In genomic region chr12:56029666-56030293, GRCh38 we compare ENCODE assay signal across 1 cellular context.
TF ChIP-seq lines count a peak whose summit lies in the region.

No MANE protein-coding gene starts in this region.

TF ChIP-seq in GM23338, 12 proteins besides CTCF, POLR2A, EP300 and RAD21 (continued from another document):
- TF ChIP-seq, protein P1, sequence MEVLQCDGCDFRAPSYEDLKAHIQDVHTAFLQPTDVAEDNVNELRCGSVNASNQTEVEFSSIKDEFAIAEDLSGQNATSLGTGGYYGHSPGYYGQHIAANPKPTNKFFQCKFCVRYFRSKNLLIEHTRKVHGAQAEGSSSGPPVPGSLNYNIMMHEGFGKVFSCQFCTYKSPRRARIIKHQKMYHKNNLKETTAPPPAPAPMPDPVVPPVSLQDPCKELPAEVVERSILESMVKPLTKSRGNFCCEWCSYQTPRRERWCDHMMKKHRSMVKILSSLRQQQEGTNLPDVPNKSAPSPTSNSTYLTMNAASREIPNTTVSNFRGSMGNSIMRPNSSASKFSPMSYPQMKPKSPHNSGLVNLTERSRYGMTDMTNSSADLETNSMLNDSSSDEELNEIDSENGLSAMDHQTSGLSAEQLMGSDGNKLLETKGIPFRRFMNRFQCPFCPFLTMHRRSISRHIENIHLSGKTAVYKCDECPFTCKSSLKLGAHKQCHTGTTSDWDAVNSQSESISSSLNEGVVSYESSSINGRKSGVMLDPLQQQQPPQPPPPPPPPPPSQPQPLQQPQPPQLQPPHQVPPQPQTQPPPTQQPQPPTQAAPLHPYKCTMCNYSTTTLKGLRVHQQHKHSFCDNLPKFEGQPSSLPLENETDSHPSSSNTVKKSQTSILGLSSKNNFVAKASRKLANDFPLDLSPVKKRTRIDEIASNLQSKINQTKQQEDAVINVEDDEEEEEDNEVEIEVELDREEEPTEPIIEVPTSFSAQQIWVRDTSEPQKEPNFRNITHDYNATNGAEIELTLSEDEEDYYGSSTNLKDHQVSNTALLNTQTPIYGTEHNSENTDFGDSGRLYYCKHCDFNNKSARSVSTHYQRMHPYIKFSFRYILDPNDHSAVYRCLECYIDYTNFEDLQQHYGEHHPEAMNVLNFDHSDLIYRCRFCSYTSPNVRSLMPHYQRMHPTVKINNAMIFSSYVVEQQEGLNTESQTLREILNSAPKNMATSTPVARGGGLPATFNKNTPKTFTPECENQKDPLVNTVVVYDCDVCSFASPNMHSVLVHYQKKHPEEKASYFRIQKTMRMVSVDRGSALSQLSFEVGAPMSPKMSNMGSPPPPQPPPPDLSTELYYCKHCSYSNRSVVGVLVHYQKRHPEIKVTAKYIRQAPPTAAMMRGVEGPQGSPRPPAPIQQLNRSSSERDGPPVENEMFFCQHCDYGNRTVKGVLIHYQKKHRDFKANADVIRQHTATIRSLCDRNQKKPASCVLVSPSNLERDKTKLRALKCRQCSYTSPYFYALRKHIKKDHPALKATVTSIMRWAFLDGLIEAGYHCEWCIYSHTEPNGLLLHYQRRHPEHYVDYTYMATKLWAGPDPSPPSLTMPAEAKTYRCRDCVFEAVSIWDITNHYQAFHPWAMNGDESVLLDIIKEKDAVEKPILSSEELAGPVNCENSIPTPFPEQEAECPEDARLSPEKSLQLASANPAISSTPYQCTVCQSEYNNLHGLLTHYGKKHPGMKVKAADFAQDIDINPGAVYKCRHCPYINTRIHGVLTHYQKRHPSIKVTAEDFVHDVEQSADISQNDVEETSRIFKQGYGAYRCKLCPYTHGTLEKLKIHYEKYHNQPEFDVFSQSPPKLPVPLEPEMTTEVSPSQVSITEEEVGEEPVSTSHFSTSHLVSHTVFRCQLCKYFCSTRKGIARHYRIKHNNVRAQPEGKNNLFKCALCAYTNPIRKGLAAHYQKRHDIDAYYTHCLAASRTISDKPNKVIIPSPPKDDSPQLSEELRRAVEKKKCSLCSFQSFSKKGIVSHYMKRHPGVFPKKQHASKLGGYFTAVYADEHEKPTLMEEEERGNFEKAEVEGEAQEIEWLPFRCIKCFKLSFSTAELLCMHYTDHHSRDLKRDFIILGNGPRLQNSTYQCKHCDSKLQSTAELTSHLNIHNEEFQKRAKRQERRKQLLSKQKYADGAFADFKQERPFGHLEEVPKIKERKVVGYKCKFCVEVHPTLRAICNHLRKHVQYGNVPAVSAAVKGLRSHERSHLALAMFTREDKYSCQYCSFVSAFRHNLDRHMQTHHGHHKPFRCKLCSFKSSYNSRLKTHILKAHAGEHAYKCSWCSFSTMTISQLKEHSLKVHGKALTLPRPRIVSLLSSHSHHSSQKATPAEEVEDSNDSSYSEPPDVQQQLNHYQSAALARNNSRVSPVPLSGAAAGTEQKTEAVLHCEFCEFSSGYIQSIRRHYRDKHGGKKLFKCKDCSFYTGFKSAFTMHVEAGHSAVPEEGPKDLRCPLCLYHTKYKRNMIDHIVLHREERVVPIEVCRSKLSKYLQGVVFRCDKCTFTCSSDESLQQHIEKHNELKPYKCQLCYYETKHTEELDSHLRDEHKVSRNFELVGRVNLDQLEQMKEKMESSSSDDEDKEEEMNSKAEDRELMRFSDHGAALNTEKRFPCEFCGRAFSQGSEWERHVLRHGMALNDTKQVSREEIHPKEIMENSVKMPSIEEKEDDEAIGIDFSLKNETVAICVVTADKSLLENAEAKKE (CRISPR knock-in tag; IDR thresholded peaks at IDR 0.05): no peak
- TF ChIP-seq REST (IDR thresholded peaks at IDR 0.05; ENCODE audit: unreplicated experiment): no peak
- TF ChIP-seq ZNF331 (CRISPR knock-in tag; IDR thresholded peaks at IDR 0.05; ENCODE audit: low read depth): no peak
- no peak for TF ChIP-seq ZNF114 (CRISPR knock-in tag; IDR thresholded peaks at IDR 0.05)
- no peak for TF ChIP-seq STAT1 (IDR thresholded peaks at IDR 0.05; ENCODE audit: unreplicated experiment)
- no peak for TF ChIP-seq EZH2 (IDR thresholded peaks at IDR 0.05; ENCODE audit: low read depth, unreplicated experiment)
- no peak for TF ChIP-seq EZH2phosphoT487 (IDR thresholded peaks at IDR 0.05; ENCODE audit: unreplicated experiment)
